In the genomic region with DNA sequence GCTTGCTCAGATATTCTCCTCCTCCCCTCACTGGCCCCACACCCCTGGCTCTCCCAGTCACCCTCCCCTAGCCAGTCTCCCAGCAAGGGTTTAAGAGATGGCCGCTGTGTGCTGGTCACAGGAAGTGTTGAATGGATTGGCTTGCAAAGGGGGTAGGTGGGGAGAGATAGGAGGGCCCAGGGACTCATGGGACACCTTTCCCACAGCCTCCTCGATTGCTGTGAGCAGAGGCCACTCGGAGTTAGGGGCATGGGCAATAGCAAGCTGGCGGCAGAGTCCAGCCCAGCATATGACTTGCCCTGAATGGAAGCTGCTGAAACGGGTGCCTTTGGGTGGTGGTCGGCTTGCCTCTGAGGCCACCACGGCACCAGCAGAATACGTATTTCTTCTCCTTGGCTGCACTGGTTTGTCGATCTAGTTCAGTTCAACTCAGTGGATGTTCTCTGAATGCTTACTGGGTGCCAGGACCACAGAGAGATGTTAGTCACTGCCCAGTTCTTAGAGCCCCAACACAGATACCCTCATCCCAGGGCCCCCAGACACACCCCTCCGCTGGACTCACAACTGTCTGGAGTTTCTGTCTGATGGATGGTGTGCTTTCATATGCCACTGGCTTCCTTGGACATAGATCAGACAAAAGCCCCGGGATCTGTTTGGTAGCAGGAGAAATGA, we compare ENCODE assay signal across 17 cellular contexts. TPM values are rescaled to one million over a fixed set of nuclear protein-coding genes. Genes with fewer than 3 reads are reported as not detected.
A peak's percentile ranks its signal among the peaks of the same experiment; 100 is the strongest.
DNase-seq lines count a peak whose midpoint lies in the region; ATAC-seq and TF ChIP-seq lines count a peak whose summit lies in the region.
"Had no signal": no experiment of that assay in that cellular context is flagged by ENCODE, and none has a peak within 500 bp of the region (broad histone marks: within the 10 kb centered on the region; RNA-seq: fewer than 3 reads in every experiment).

No MANE protein-coding gene starts in this region.

- intact Hi-C loops in ovary (cut with DNase I) = loop anchor here in 3 of 4 donors (2.0 to 10.0 kb wide), 6 partner anchors 54 to 357 kb away; a partner anchor contains a TSS

- WGBS in ovary, 3 donors = 72 to 73% (median 73%) methylated on average over 11 of the region's 11 CpGs

- H3K9ac ChIP-seq in Loucy (ENCODE audit: low read depth, low read length, poor library complexity, severe bottlenecking) = no peak overlapping the region

- TF ChIP-seq POLR2A in ovary (IDR thresholded peaks at IDR 0.05) = no peak

- no peaks in the 10 kb centered on the region for H3K9me3 ChIP-seq in Loucy (ENCODE audit: insufficient read depth, low read depth, low read length)
- no peaks in the 10 kb centered on the region for H3K9me3 ChIP-seq in ovary
- H3K9me3 ChIP-seq: heart right ventricle, thyroid gland had no signal

- H3K79me2 ChIP-seq in Loucy (ENCODE audit: insufficient read depth, low read length) = no peaks in the 10 kb centered on the region

- ATAC-seq in activated CD8-positive, alpha-beta memory T cell treated with anti-CD3 and anti-CD28 coated beads, Interleukin-2, amount 10 ng/mL, durations not matched to agents 7 days and 5 days = no peak
- no peak for ATAC-seq in GM19351 (IDR thresholded peaks at IDR 0.05; ENCODE audit: unreplicated experiment)

- no peak overlapping the region for H3K4me3 ChIP-seq in Loucy (ENCODE audit: low read length, poor library complexity, severe bottlenecking)
- H3K4me3 ChIP-seq in ovary = no peak overlapping the region
- H3K4me3 ChIP-seq: heart right ventricle, thyroid gland had no signal

- CTCF ChIA-PET in activated CD8-positive, alpha-beta memory T cell treated with anti-CD3 and anti-CD28 coated beads, Interleukin-2, amount 10 ng/mL, durations not matched to agents 7 days and 5 days (lab: Charles Lee) = interaction anchor here (0.6 to 17.2 kb wide), 14 partner anchors 11 to 299 kb away, joined by 3 to 319 read pairs (median 5); no protein-coding TSS in a partner anchor
- CTCF ChIA-PET in HEK293T (lab: Yijun Ruan, JAX) = interaction anchor here (0.6 to 6.6 kb wide), 9 partner anchors 11 to 178 kb away, joined by 3 to 68 read pairs (median 4); no protein-coding TSS in a partner anchor

- peak overlapping the region; percentile 15; the same call in 1 of the 2 replicates for H2AFZ ChIP-seq in Loucy (ENCODE audit: low read length)

- H3K36me3 ChIP-seq in Loucy (ENCODE audit: insufficient read depth, low read length) = no peaks in the 10 kb centered on the region
- no peaks in the 10 kb centered on the region for H3K36me3 ChIP-seq in ovary
- H3K36me3 ChIP-seq: heart right ventricle, thyroid gland had no signal

- peak; percentile 48 for DNase-seq in activated CD8-positive, alpha-beta memory T cell treated with anti-CD3 and anti-CD28 coated beads for 24 hours
- no peak for DNase-seq in activated CD8-positive, alpha-beta memory T cell treated with anti-CD3 and anti-CD28 coated beads, Interleukin-2, amount 10 ng/mL, durations not matched to agents 7 days and 5 days
- DNase-seq in chondrocyte (ENCODE audit: low spot score) = peak; percentile 63
- peak in 1 of 5 donors; percentile 29 for DNase-seq in ovary
- no peak for DNase-seq in HEK293T (ENCODE audit: extremely low spot score)
- no peak for DNase-seq in kidney tubule cell (ENCODE audit: low spot score)

- H3K4me1 ChIP-seq in Loucy (ENCODE audit: insufficient read depth, low read length, poor library complexity, severe bottlenecking) (no peaks in the 10 kb centered on the region), ovary (ENCODE audit: insufficient read depth) (no peaks in the 10 kb centered on the region)
- H3K4me1 ChIP-seq: thyroid gland had no signal

- H3K4me2 ChIP-seq in Loucy (ENCODE audit: low read depth, low read length, poor library complexity, severe bottlenecking) = no peak overlapping the region

- H3K27me3 ChIP-seq in Loucy (ENCODE audit: insufficient read depth, low read length, poor library complexity, severe bottlenecking) (no peaks in the 10 kb centered on the region), ovary (no peaks in the 10 kb centered on the region)
- H3K27me3 ChIP-seq: heart right ventricle, thyroid gland had no signal

- peak overlapping the region; percentile 5 to 45 for H3K27ac ChIP-seq in ovary
- H3K27ac ChIP-seq: heart right ventricle, thyroid gland had no signal

- H3K27ac Mint-ChIP-seq in activated CD8-positive, alpha-beta memory T cell treated with anti-CD3 and anti-CD28 coated beads, Interleukin-2, amount 10 ng/mL, durations not matched to agents 7 days and 5 days = no peak overlapping the region
- H3K27ac Mint-ChIP-seq in chondrocyte (ENCODE audit: unreplicated experiment) = no peak overlapping the region
- H3K27ac Mint-ChIP-seq: activated T-helper 2 cell treated with anti-CD3 and anti-CD28 coated beads, Interferon-gamma antibody, Interleukin-2, Interleukin-4, amounts not matched to agents 10 μg/mL and 5 μg/mL and 100 μg/mL, durations not matched to agents 14 hours and 24 hours and 36 hours; effector memory CD8-positive, alpha-beta T cell; memory B cell; natural killer cell; T-helper 1 cell treated with Interleukin-12 subunit alpha and Interleukin-12 subunit beta and Interleukin-4 antibody, amounts not matched to agents 30 μg/mL and 1 μg/mL, for 36 hours had no signal

- H3K27me3 Mint-ChIP-seq in activated CD8-positive, alpha-beta memory T cell treated with anti-CD3 and anti-CD28 coated beads, Interleukin-2, amount 10 ng/mL, durations not matched to agents 7 days and 5 days = no peaks in the 10 kb centered on the region
- no peaks in the 10 kb centered on the region for H3K27me3 Mint-ChIP-seq in chondrocyte (ENCODE audit: low read depth)
- H3K27me3 Mint-ChIP-seq: effector memory CD8-positive, alpha-beta T cell; memory B cell had no signal

- no peaks in the 10 kb centered on the region for H3K9me2 ChIP-seq in Loucy (replicated peaks; ENCODE audit: low read depth, low read length)

- no peaks in the 10 kb centered on the region for H3K4me1 Mint-ChIP-seq in activated CD8-positive, alpha-beta memory T cell treated with anti-CD3 and anti-CD28 coated beads, Interleukin-2, amount 10 ng/mL, durations not matched to agents 7 days and 5 days
- peaks cover 3% of the 10 kb centered on the region for H3K4me1 Mint-ChIP-seq in chondrocyte (ENCODE audit: low read depth)
- H3K4me1 Mint-ChIP-seq: natural killer cell had no signal

- no peak for TF ChIP-seq EP300 in ovary (IDR thresholded peaks at IDR 0.05)

- H3K9me3 Mint-ChIP-seq in activated CD8-positive, alpha-beta memory T cell treated with anti-CD3 and anti-CD28 coated beads, Interleukin-2, amount 10 ng/mL, durations not matched to agents 7 days and 5 days (ENCODE audit: low read depth) = no peaks in the 10 kb centered on the region
- no peaks in the 10 kb centered on the region for H3K9me3 Mint-ChIP-seq in chondrocyte (ENCODE audit: low read depth)
- H3K9me3 Mint-ChIP-seq: activated T-helper 2 cell treated with anti-CD3 and anti-CD28 coated beads, Interferon-gamma antibody, Interleukin-2, Interleukin-4, amounts not matched to agents 10 μg/mL and 5 μg/mL and 100 μg/mL, durations not matched to agents 14 hours and 24 hours and 36 hours; effector memory CD8-positive, alpha-beta T cell; memory B cell; natural killer cell; T-helper 1 cell treated with Interleukin-12 subunit alpha and Interleukin-12 subunit beta and Interleukin-4 antibody, amounts not matched to agents 30 μg/mL and 1 μg/mL, for 36 hours had no signal

- no peak overlapping the region for H3K4me3 Mint-ChIP-seq in activated CD8-positive, alpha-beta memory T cell treated with anti-CD3 and anti-CD28 coated beads, Interleukin-2, amount 10 ng/mL, durations not matched to agents 7 days and 5 days
- no peak overlapping the region for H3K4me3 Mint-ChIP-seq in chondrocyte (ENCODE audit: unreplicated experiment)
- H3K4me3 Mint-ChIP-seq: effector memory CD8-positive, alpha-beta T cell; memory B cell; natural killer cell; T-helper 1 cell treated with Interleukin-12 subunit alpha and Interleukin-12 subunit beta and Interleukin-4 antibody, amounts not matched to agents 30 μg/mL and 1 μg/mL, for 36 hours had no signal

- POLR2A ChIA-PET in HEK293T (lab: Yijun Ruan, JAX) = no interaction called here

- H3K36me3 Mint-ChIP-seq in activated CD8-positive, alpha-beta memory T cell treated with anti-CD3 and anti-CD28 coated beads, Interleukin-2, amount 10 ng/mL, durations not matched to agents 7 days and 5 days = no peaks in the 10 kb centered on the region
- H3K36me3 Mint-ChIP-seq in chondrocyte (ENCODE audit: low read depth) = no peaks in the 10 kb centered on the region
- H3K36me3 Mint-ChIP-seq: memory B cell, natural killer cell had no signal

- no peaks in the 10 kb centered on the region for H4K20me1 ChIP-seq in Loucy (ENCODE audit: insufficient read depth, low read length, poor library complexity, severe bottlenecking)

- no peaks in the 10 kb centered on the region for H3F3A ChIP-seq in Loucy (ENCODE audit: low read depth)

- TF ChIP-seq CTCF in Loucy (conservative IDR thresholded peaks at IDR 0.05; ENCODE audit: low read length) = no peak
- TF ChIP-seq CTCF in chondrocyte (IDR thresholded peaks at IDR 0.05) = no peak
- TF ChIP-seq CTCF in ovary (IDR thresholded peaks at IDR 0.05) = no peak

TF ChIP-seq in HEK293T, 16 proteins besides CTCF, POLR2A, EP300 and RAD21:
- TF ChIP-seq SUZ12 (IDR thresholded peaks at IDR 0.05) (no peak), FOXK2 (IDR thresholded peaks at IDR 0.05) (no peak), FOXA1 (IDR thresholded peaks at IDR 0.05) (no peak)

RNA-seq across cellular contexts. Expression of a gene that starts 6.0 kb away (rescaled TPM):
- not detected for total RNA-seq in activated CD8-positive, alpha-beta memory T cell treated with anti-CD3 and anti-CD28 coated beads, Interleukin-2, amount 10 ng/mL, durations not matched to agents 7 days and 5 days
- total RNA-seq in chondrocyte (0.12 to 0.15 TPM in 2 of 3 replicates, not detected in the other), ovary (100 to 1,000 TPM in 4 of 7 donors, 10 to 100 TPM in 3; 29.8 to 178 (median 107) TPM)
- polyA plus RNA-seq in ovary = 10 to 100 TPM; 20.9 to 71.5 TPM
- total RNA-seq: activated CD8-positive, alpha-beta memory T cell treated with anti-CD3 and anti-CD28 coated beads for 36 hours; activated T-helper 2 cell treated with anti-CD3 and anti-CD28 coated beads, Interferon-gamma antibody, Interleukin-2, Interleukin-4, amounts not matched to agents 10 μg/mL and 5 μg/mL and 100 μg/mL, durations not matched to agents 14 hours and 24 hours and 36 hours; natural killer cell; NCI-H460 had no signal

RNA-seq across cellular contexts. Expression of a gene that starts 24.7 kb away (rescaled TPM):
- 10 to 100 TPM; 34.1 to 47.5 TPM for total RNA-seq in activated CD8-positive, alpha-beta memory T cell treated with anti-CD3 and anti-CD28 coated beads, Interleukin-2, amount 10 ng/mL, durations not matched to agents 7 days and 5 days
- total RNA-seq in chondrocyte (29.6 to 44.8 TPM (median 36.6 TPM) in 3 replicates), ovary (100 to 1,000 TPM in 1 of 7 donors, 10 to 100 TPM in 6; 28.6 to 150 (median 79.2) TPM)
- 10 to 100 TPM; 19.6 to 49.3 TPM for polyA plus RNA-seq in ovary

Comparison
In these comparisons a context has a peak if more than half of its experiments do, and no peak if none do; other contexts are left out.
1. DNase-seq: peak in activated CD8-positive, alpha-beta memory T cell treated with anti-CD3 and anti-CD28 coated beads for 24 hours (single experiment) and chondrocyte (single experiment); none in activated CD8-positive, alpha-beta memory T cell treated with anti-CD3 and anti-CD28 coated beads, Interleukin-2, amount 10 ng/mL, durations not matched to agents 7 days and 5 days (single experiment), HEK293T (single experiment) and kidney tubule cell (single experiment).
2. RNA of a gene that starts 6.0 kb away (total RNA-seq): 29.8 to 178 TPM in ovary; 0.12 to 0.15 TPM in chondrocyte and not detected in activated CD8-positive, alpha-beta memory T cell treated with anti-CD3 and anti-CD28 coated beads, Interleukin-2, amount 10 ng/mL, durations not matched to agents 7 days and 5 days; every median in the first group is over 10 times any median in the second.